Comparison of ENCODE assay signal across 26 cellular contexts in genomic region chr11:110124605-110125004, GRCh38. TPM values are rescaled to one million over a fixed set of nuclear protein-coding genes. Genes with fewer than 3 reads are reported as not detected.
DNase-seq lines count a peak whose midpoint lies in the region; FAIRE-seq and TF ChIP-seq lines count a peak whose summit lies in the region.
"Had no signal": no experiment of that assay in that cellular context is flagged by ENCODE, and none has a peak within 500 bp of the region (broad histone marks: within the 10 kb centered on the region; RNA-seq: fewer than 3 reads in every experiment).

No MANE protein-coding gene starts in this region.

- POLR2A ChIA-PET in MCF 10A (lab: Yijun Ruan, JAX): interaction anchor here (0.7 to 1.5 kb wide), 5 partner anchors 8 to 1426 kb away, joined by 3 to 4 read pairs (median 3); no protein-coding TSS in a partner anchor

- H4K20me1 ChIP-seq in mammary epithelial cell (ENCODE audit: insufficient read depth, low read length): no peaks in the 10 kb centered on the region
- peaks cover 3% of the 10 kb centered on the region for H4K20me1 ChIP-seq in astrocyte (ENCODE audit: insufficient read depth, low read length)

- H3K4me1 Mint-ChIP-seq in MCF 10A (ENCODE audit: insufficient read depth, unreplicated experiment): peaks cover 54% of the 10 kb centered on the region
- peaks cover 61% of the 10 kb centered on the region for H3K4me1 Mint-ChIP-seq in astrocyte (ENCODE audit: low read depth, unreplicated experiment)
- peaks cover 45% of the 10 kb centered on the region for H3K4me1 Mint-ChIP-seq in glutamatergic neuron (ENCODE audit: low read depth, unreplicated experiment)
- H3K4me1 Mint-ChIP-seq: CD4-positive, CD25-positive, alpha-beta regulatory T cell had no signal

- H3K27ac ChIP-seq in mammary epithelial cell (ENCODE audit: insufficient read depth, low read depth, low read length) (no peak overlapping the region), astrocyte (ENCODE audit: low read depth, low read length) (no peak overlapping the region), right atrium auricular region (no peak overlapping the region), transverse colon (no peak overlapping the region)
- H3K27ac ChIP-seq: BLaER1, PC-9, SJSA1 had no signal

- H3K4me3 Mint-ChIP-seq in MCF 10A (ENCODE audit: unreplicated experiment) (no peak overlapping the region), astrocyte (ENCODE audit: unreplicated experiment) (no peak overlapping the region), glutamatergic neuron (ENCODE audit: unreplicated experiment) (no peak overlapping the region)
- H3K4me3 Mint-ChIP-seq: CD4-positive, CD25-positive, alpha-beta regulatory T cell had no signal

- H3K36me3 Mint-ChIP-seq in MCF 10A (ENCODE audit: insufficient read depth, unreplicated experiment) (peaks cover 74% of the 10 kb centered on the region), astrocyte (ENCODE audit: low read depth, unreplicated experiment) (no peaks in the 10 kb centered on the region), glutamatergic neuron (ENCODE audit: unreplicated experiment) (peaks cover 5% of the 10 kb centered on the region)
- H3K36me3 Mint-ChIP-seq: CD4-positive, CD25-positive, alpha-beta regulatory T cell had no signal

- in situ Hi-C loops in mammary epithelial cell (cut with MboI; ENCODE audit: low sequenced_read_pairs in 2 of 2) (no loop called here), transverse colon (cut with MboI; ENCODE audit: low pct_ligation_motif_present in 1 of 4, low pct_unique_long_range_greater_than_20kb in 1 of 4, low sequenced_read_pairs in 3 of 4) (no loop called here)

- BruUV-seq in MCF 10A (replicated peaks; lab: Mats Ljungman, UMichigan) (no TSS peak), mammary epithelial cell (replicated peaks; lab: Mats Ljungman, UMichigan) (no TSS peak)

- H3K27me3 ChIP-seq in mammary epithelial cell (ENCODE audit: insufficient read depth, low read length) (no peaks in the 10 kb centered on the region), astrocyte (ENCODE audit: insufficient read depth, low read length) (no peaks in the 10 kb centered on the region), right atrium auricular region (no peaks in the 10 kb centered on the region), transverse colon (no peaks in the 10 kb centered on the region)
- H3K27me3 ChIP-seq: BLaER1, MG63, SJSA1 had no signal

- CTCF ChIA-PET in MCF 10A (lab: Yijun Ruan, JAX) (interaction anchor here (0.7 kb wide), 1 partner anchor 167 kb away, joined by 3 read pairs; no protein-coding TSS in a partner anchor), mammary epithelial cell (lab: Charles Lee; ENCODE audit: low non-redundant PET) (no interaction called here)

- peak overlapping the region; percentile 0 for H3K27ac Mint-ChIP-seq in MCF 10A (ENCODE audit: low read depth, unreplicated experiment)
- H3K27ac Mint-ChIP-seq in astrocyte (ENCODE audit: unreplicated experiment): peak overlapping the region; percentile 22
- H3K27ac Mint-ChIP-seq in glutamatergic neuron (ENCODE audit: unreplicated experiment): peak overlapping the region; percentile 65

- H3K9me3 Mint-ChIP-seq in MCF 10A (ENCODE audit: unreplicated experiment): no peaks in the 10 kb centered on the region
- H3K9me3 Mint-ChIP-seq in astrocyte (ENCODE audit: unreplicated experiment): peaks cover 3% of the 10 kb centered on the region
- H3K9me3 Mint-ChIP-seq in glutamatergic neuron (ENCODE audit: unreplicated experiment): peaks cover 8% of the 10 kb centered on the region

- intact Hi-C loops in MCF 10A (cut with micrococcal nuclease): no loop called here
- intact Hi-C loops in mammary epithelial cell (cut with micrococcal nuclease): no loop called here
- intact Hi-C loops in transverse colon (cut with DNase I; ENCODE audit: low total_unique reads): no loop called here

- H3K4me1 ChIP-seq in mammary epithelial cell (ENCODE audit: insufficient read depth, low read length) (peaks cover 21% of the 10 kb centered on the region), astrocyte (ENCODE audit: insufficient read depth, low read length) (peaks cover 31% of the 10 kb centered on the region), right atrium auricular region (peaks cover 0 to 16% of the 10 kb centered on the region in 2 donors), transverse colon (peaks cover 0 to 18% (median 3%) of the 10 kb centered on the region in 4 donors)
- H3K4me1 ChIP-seq: SJSA1 had no signal

- H3K27me3 Mint-ChIP-seq in MCF 10A (ENCODE audit: insufficient read depth, unreplicated experiment) (no peaks in the 10 kb centered on the region), astrocyte (ENCODE audit: low read depth, unreplicated experiment) (no peaks in the 10 kb centered on the region), glutamatergic neuron (ENCODE audit: unreplicated experiment) (peaks cover 6% of the 10 kb centered on the region)
- H3K27me3 Mint-ChIP-seq: CD4-positive, CD25-positive, alpha-beta regulatory T cell had no signal

- no peak for TF ChIP-seq POLR2A in transverse colon (IDR thresholded peaks at IDR 0.05)

- H3K9me3 ChIP-seq in mammary epithelial cell (replicated peaks; ENCODE audit: insufficient read depth, low read length): no peaks in the 10 kb centered on the region
- H3K9me3 ChIP-seq in astrocyte (ENCODE audit: insufficient read depth, low read depth, low read length): no peaks in the 10 kb centered on the region
- H3K9me3 ChIP-seq in right atrium auricular region: no peaks in the 10 kb centered on the region
- H3K9me3 ChIP-seq in transverse colon: no peaks in the 10 kb centered on the region
- H3K9me3 ChIP-seq: BLaER1, MG63, SJSA1 had no signal

- FAIRE-seq in astrocyte (lab: Jason Lieb, UNC): no peak
- FAIRE-seq: D721Med, H1 had no signal

- DNase-seq in MCF 10A (ENCODE audit: unreplicated experiment) (no peak), mammary epithelial cell (no peak), astrocyte (ENCODE audit: low read depth) (no peak), glutamatergic neuron (no peak), right atrium auricular region (ENCODE audit: low spot score) (no peak), NCI-H1436 treated with DMSO at 0.1 percent for 48 hours (lab: John Stamatoyannopoulos, UW) (no peak), transverse colon (no peak)
- DNase-seq: CD4-positive, CD25-positive, alpha-beta regulatory T cell; DMS53; HCEC 1CT; KBM-7; MG63; NCI-H1105 treated with DMSO at 0.1 percent for 48 hours; NCI-H1694; NCI-H2029 treated with DMSO at 0.1 percent for 48 hours; NCI-H2171 treated with DMSO at 0.1 percent for 48 hours; NCI-H345; NCI-H510A treated with DMSO at 0.1 percent for 48 hours; NCI-H82; PC-9; Right ventricle myocardium superior; RPMI8226 had no signal

- no peak overlapping the region for H2AFZ ChIP-seq in mammary epithelial cell (ENCODE audit: low read depth, low read length)
- H2AFZ ChIP-seq in astrocyte (ENCODE audit: low read depth, low read length): no peak overlapping the region
- H2AFZ ChIP-seq: PC-9 had no signal

- dilution Hi-C loops in mammary epithelial cell (cut with HindIII; ENCODE audit: low sequenced_read_pairs): no loop called here

- WGBS in mammary epithelial cell (ENCODE audit: low coverage, missing lambda C conversion rate): 79% methylated on average over 2 of the region's 2 CpGs
- 66 to 94% methylated on average over 2 of the region's 2 CpGs for WGBS in transverse colon (ENCODE audit: low coverage in 1 of 2), 2 donors

- no peak for TF ChIP-seq EP300 in transverse colon (IDR thresholded peaks at IDR 0.05; ENCODE audit: low read depth)

- H3K4me2 ChIP-seq in mammary epithelial cell (ENCODE audit: insufficient read depth, low read depth, low read length): no peak overlapping the region
- H3K4me2 ChIP-seq in astrocyte (ENCODE audit: low read length): no peak overlapping the region
- H3K4me2 ChIP-seq: BLaER1, PC-9 had no signal

- TF ChIP-seq CTCF in MCF 10A (IDR thresholded peaks at IDR 0.05; ENCODE audit: unreplicated experiment): no peak
- TF ChIP-seq CTCF in mammary epithelial cell (conservative IDR thresholded peaks at IDR 0.05 in 1 of 2, IDR thresholded peaks at IDR 0.05 in 1 of 2; ENCODE audit: extremely low read depth in 1 of 2, insufficient read depth in 1 of 2, low read depth in 1 of 2, low read length in 2 of 2): no peak
- TF ChIP-seq CTCF in astrocyte (IDR thresholded peaks at IDR 0.05; ENCODE audit: insufficient read depth, low read depth, low read length): no peak
- no peak for TF ChIP-seq CTCF in glutamatergic neuron (IDR thresholded peaks at IDR 0.05; ENCODE audit: partially characterized antibody, unreplicated experiment)
- TF ChIP-seq CTCF in right atrium auricular region (IDR thresholded peaks at IDR 0.05): no peak
- no peak for TF ChIP-seq CTCF in transverse colon (IDR thresholded peaks at IDR 0.05)

- H3K4me3 ChIP-seq in mammary epithelial cell (replicated peaks in 1 of 3; ENCODE audit: insufficient read depth in 1 of 3, low read depth in 2 of 3, low read length in 3 of 3) (no peak overlapping the region), astrocyte (ENCODE audit: insufficient read depth, low read depth, low read length) (no peak overlapping the region), right atrium auricular region (no peak overlapping the region), transverse colon (no peak overlapping the region)
- H3K4me3 ChIP-seq: BLaER1, MG63, PC-9, SJSA1 had no signal

- H3K9ac ChIP-seq in mammary epithelial cell (ENCODE audit: insufficient read depth, low read length) (no peak overlapping the region), astrocyte (ENCODE audit: low read length) (no peak overlapping the region)
- H3K9ac ChIP-seq: BLaER1 had no signal

- H3K79me2 ChIP-seq in mammary epithelial cell (ENCODE audit: insufficient read depth, low read length): peaks cover 93% of the 10 kb centered on the region
- H3K79me2 ChIP-seq in astrocyte (ENCODE audit: insufficient read depth, low read length): peaks cover 26% of the 10 kb centered on the region

- no peaks in the 10 kb centered on the region for H3K36me3 ChIP-seq in mammary epithelial cell (ENCODE audit: insufficient read depth, low read length)
- no peaks in the 10 kb centered on the region for H3K36me3 ChIP-seq in astrocyte (ENCODE audit: insufficient read depth, low read length)
- H3K36me3 ChIP-seq in right atrium auricular region: no peaks in the 10 kb centered on the region
- H3K36me3 ChIP-seq in transverse colon: no peaks in the 10 kb centered on the region
- H3K36me3 ChIP-seq: MG63, SJSA1 had no signal

RNA-seq across cellular contexts. Expression of gene ZC3H12C, which starts 31.4 kb away (rescaled TPM):
- total RNA-seq in MCF 10A (2022) (30.9 and 37.7 TPM in 2 replicates), mammary epithelial cell (10 to 100 TPM; 16.0 to 26.9 TPM), astrocyte (10.4 and 12.0 TPM in 2 replicates), glutamatergic neuron (ENCODE audit: unreplicated experiment) (60.6 TPM), right atrium auricular region (10 to 100 TPM; 12.7 to 14.7 TPM), transverse colon (10 to 100 TPM in 2 of 4 donors, 1 to 10 TPM in 2; 6.4 to 21.2 (median 14.4) TPM)
- 14.0 TPM for polyA plus RNA-seq in mammary epithelial cell
- 22.2 TPM for polyA minus RNA-seq in mammary epithelial cell

Comparison
In these comparisons a context has a peak if more than half of its experiments do, and no peak if none do; other contexts are left out.
1. H3K27ac Mint-ChIP-seq: peak in every context shown above with its lines; median percentile 65 in glutamatergic neuron; 22 in astrocyte; 0 in MCF 10A.